ENCODE assay signal across 8 cellular contexts in the genomic region with DNA sequence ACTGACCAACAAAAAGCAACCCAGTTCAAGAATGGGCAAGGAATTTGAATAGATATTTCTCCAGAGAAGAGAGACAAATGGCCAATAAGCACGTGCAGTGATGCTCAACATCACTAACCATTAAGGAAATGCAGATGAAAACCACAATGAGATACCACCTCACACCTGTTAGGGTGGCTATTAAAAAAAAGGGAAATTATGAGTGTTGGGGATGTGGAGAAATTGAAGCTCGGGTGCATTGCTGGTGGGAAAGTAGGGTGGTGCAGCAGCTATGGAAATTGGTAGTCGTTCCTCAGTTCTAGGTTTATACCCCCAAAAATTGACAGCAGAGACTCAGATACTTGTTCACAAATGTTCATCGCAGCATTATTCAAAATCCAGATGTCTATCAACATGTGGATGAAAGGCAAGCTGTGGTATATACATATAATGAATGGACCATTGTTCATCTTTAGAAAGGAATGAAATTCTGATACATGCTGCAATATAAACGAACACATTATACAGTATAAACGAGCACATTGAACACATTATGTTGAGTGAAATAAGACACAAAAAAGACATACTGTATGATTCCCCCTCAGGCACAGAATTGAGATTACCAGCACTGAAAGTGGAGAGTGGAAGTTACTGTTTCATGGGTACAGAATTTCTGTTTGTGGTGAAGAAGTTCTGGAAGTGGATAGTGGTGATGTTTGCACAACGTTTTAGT. TPM values are rescaled to one million over a fixed set of nuclear protein-coding genes. Genes with fewer than 3 reads are reported as not detected.
DNase-seq lines count a peak whose midpoint lies in the region; ATAC-seq and TF ChIP-seq lines count a peak whose summit lies in the region.

No MANE protein-coding gene starts in this region.

- H3K4me3 Mint-ChIP-seq in CD8-positive, alpha-beta T cell = peak overlapping the region; percentile 86

- no peak for TF ChIP-seq CTCF in CD8-positive, alpha-beta T cell (IDR thresholded peaks at IDR 0.05)
- TF ChIP-seq CTCF in lower leg skin (IDR thresholded peaks at IDR 0.05) = no peak

- no peaks in the 10 kb centered on the region for H3K9me3 Mint-ChIP-seq in CD8-positive, alpha-beta T cell

- ATAC-seq in CD8-positive, alpha-beta T cell = peak; percentile 28
- ATAC-seq in HG03439 (IDR thresholded peaks at IDR 0.05; ENCODE audit: unreplicated experiment) (peak; percentile 1), left colon (no peak), GM21576 (IDR thresholded peaks at IDR 0.05; ENCODE audit: unreplicated experiment) (no peak), GM21423 (IDR thresholded peaks at IDR 0.05; ENCODE audit: unreplicated experiment) (no peak)

- CTCF ChIA-PET in CD8-positive, alpha-beta T cell (lab: Charles Lee) = no interaction called here

- H3K4me3 ChIP-seq in CD8-positive, alpha-beta T cell (ENCODE audit: low read depth, low read length) = peak overlapping the region; percentile 77
- peak overlapping the region; percentile 75 for H3K4me3 ChIP-seq in lower leg skin (ENCODE audit: low read depth, poor library complexity, severe bottlenecking)

- H3K9me3 ChIP-seq in CD8-positive, alpha-beta T cell (ENCODE audit: low read length) = no peaks in the 10 kb centered on the region

- peaks cover 22% of the 10 kb centered on the region for H3K4me1 ChIP-seq in CD8-positive, alpha-beta T cell (ENCODE audit: insufficient read depth, low read length)

- H3K27me3 Mint-ChIP-seq in CD8-positive, alpha-beta T cell (ENCODE audit: low read depth) = no peaks in the 10 kb centered on the region

- H3K27ac Mint-ChIP-seq in CD8-positive, alpha-beta T cell = peak overlapping the region; percentile 86

- WGBS in lower leg skin, 2 donors = 5 to 7% methylated on average over 7 of the region's 7 CpGs

- peaks cover 9% of the 10 kb centered on the region for H3K36me3 Mint-ChIP-seq in CD8-positive, alpha-beta T cell

- H3K36me3 ChIP-seq in CD8-positive, alpha-beta T cell (ENCODE audit: insufficient read depth, low read length) = no peaks in the 10 kb centered on the region

- DNase-seq in CD8-positive, alpha-beta T cell = no peak
- no peak for DNase-seq in lower leg skin (ENCODE audit: low spot score in 2 of 2)
- DNase-seq in left colon = no peak
- no peak for DNase-seq in DMS114 treated with DMSO at 0.1 percent for 48 hours (lab: John Stamatoyannopoulos, UW; ENCODE audit: unreplicated experiment)

- intact Hi-C loops in CD8-positive, alpha-beta T cell (cut with DNase I, micrococcal nuclease) = no loop called here
- intact Hi-C loops in lower leg skin (cut with DNase I; ENCODE audit: low total_unique reads) (no loop called here), left colon (cut with DNase I, micrococcal nuclease) (no loop called here)

- no peak for TF ChIP-seq POLR2A in lower leg skin (IDR thresholded peaks at IDR 0.05)

- POLR2A ChIA-PET in CD8-positive, alpha-beta T cell (lab: Charles Lee) = no interaction called here

- H3K27me3 ChIP-seq in CD8-positive, alpha-beta T cell (ENCODE audit: insufficient read depth, low read length) = no peaks in the 10 kb centered on the region

- peaks cover 51% of the 10 kb centered on the region for H3K4me1 Mint-ChIP-seq in CD8-positive, alpha-beta T cell (ENCODE audit: low read depth)

- peak overlapping the region; percentile 77 for H3K27ac ChIP-seq in CD8-positive, alpha-beta T cell (ENCODE audit: low read depth, low read length)
- peak overlapping the region; percentile 62 for H3K27ac ChIP-seq in angular gyrus (ENCODE audit: low read depth, low read length)

RNA-seq across cellular contexts. Expression of a gene that starts 0.9 kb away (rescaled TPM):
- total RNA-seq in CD8-positive, alpha-beta T cell = 10 to 100 TPM; 10.8 to 14.2 TPM
- 10 to 100 TPM; 18.0 to 21.0 (median 19.7) TPM for total RNA-seq in lower leg skin
- total RNA-seq in left colon = 10 to 100 TPM; 14.5 to 16.6 TPM

RNA-seq across cellular contexts. Expression of a gene that starts 33.8 kb away (rescaled TPM):
- total RNA-seq in CD8-positive, alpha-beta T cell = 10 to 100 TPM; 33.3 to 37.0 TPM
- total RNA-seq in lower leg skin = 10 to 100 TPM; 20.5 to 33.4 (median 24.6) TPM
- total RNA-seq in left colon = 10 to 100 TPM; 29.0 to 32.6 TPM

Comparison
In these comparisons a context has a peak if more than half of its experiments do, and no peak if none do; other contexts are left out.
1. ATAC-seq: peak in CD8-positive, alpha-beta T cell (single experiment) and HG03439 (single experiment); none in left colon (single experiment), GM21576 (single experiment) and GM21423 (single experiment).